Comparison of ENCODE assay signal across 8 cellular contexts in the genomic region with DNA sequence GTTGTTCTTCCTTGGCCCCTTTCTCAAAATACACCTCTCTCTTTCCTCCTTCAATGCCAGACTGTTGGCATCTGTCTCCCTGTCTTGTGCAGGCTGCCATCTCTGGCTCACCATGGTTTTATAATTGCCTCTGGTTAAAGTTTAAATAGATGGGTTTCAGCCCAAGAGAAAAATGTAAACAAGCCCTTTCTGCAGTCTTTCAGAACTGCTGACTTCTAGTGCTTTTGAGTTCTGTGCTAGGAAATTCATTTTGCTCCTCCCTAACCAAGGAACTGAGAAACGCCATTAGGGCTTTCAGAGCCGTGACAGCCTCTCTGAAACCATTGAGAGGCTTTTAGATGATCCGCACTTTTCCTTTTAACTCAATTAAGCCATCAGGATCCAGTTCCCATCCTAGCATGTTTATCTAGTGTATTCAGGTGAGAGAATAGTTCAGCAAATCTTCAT.
DNase-seq lines count a peak whose midpoint lies in the region; ATAC-seq, FAIRE-seq and TF ChIP-seq lines count a peak whose summit lies in the region.

No MANE protein-coding gene starts in this region.

- WGBS in K562 (ENCODE audit: insufficient coverage, low coverage, missing lambda C conversion rate), result 15% methylated on average over 3 of the region's 3 CpGs

- H3K36me3 ChIP-seq in GM23338 (ENCODE audit: insufficient read depth), result no peaks in the 10 kb centered on the region
- H3K36me3 ChIP-seq in K562 (ENCODE audit: control insufficient read depth, insufficient read depth, low read length), result no peaks in the 10 kb centered on the region
- H3K36me3 ChIP-seq in mucosa of descending colon (ENCODE audit: low read depth), result no peaks in the 10 kb centered on the region
- H3K36me3 ChIP-seq in effector memory CD4-positive, alpha-beta T cell (ENCODE audit: control insufficient read depth, insufficient read depth, low read length), result no peaks in the 10 kb centered on the region

- DNase-seq in AG10803 (ENCODE audit: low read depth), result peak; percentile 67
- no peak for DNase-seq in GM23338 (ENCODE audit: low spot score)
- DNase-seq in K562 (ENCODE audit: extremely low read depth in 1 of 4, low spot score in 3 of 4), result no peak
- DNase-seq in mucosa of descending colon, result peak in 1 of 3 donors; percentile 46
- no peak for DNase-seq in D721Med (ENCODE audit: insufficient read length, low spot score)
- no peak for DNase-seq in effector memory CD4-positive, alpha-beta T cell

- no peak for TF ChIP-seq EP300 in K562 (IDR thresholded peaks at IDR 0.05; ENCODE audit: low read length)

- POLR2A ChIA-PET in K562 (lab: Yijun Ruan, JAX), result no interaction called here

- FAIRE-seq in K562 (lab: Jason Lieb, UNC) (no peak), D721Med (lab: Jason Lieb, UNC) (no peak)

- H3K27me3 Mint-ChIP-seq in GM23338 (ENCODE audit: insufficient read depth, low read depth, poor library complexity), result peaks cover 5% of the 10 kb centered on the region

- H3K4me3 Mint-ChIP-seq in GM23338, result no peak overlapping the region

- CTCF ChIA-PET in K562 (lab: Yijun Ruan, JAX; ENCODE audit: low intra/inter-chr PET ratio), result no interaction called here

- H2AFZ ChIP-seq in GM23338, result peak overlapping the region; percentile 90; the same call in 1 of the 2 replicates
- peak overlapping the region; percentile 20; the same call in 1 of the 2 replicates for H2AFZ ChIP-seq in K562 (ENCODE audit: low read depth, low read length)

- peaks cover 6% of the 10 kb centered on the region for H3K4me1 Mint-ChIP-seq in GM23338

- BruUV-seq in K562 (replicated peaks; lab: Mats Ljungman, UMichigan), result no TSS peak

- TF ChIP-seq CTCF in AG10803 (conservative IDR thresholded peaks at IDR 0.05; ENCODE audit: low read length) (no peak), GM23338 (conservative IDR thresholded peaks at IDR 0.05; ENCODE audit: low read depth in 2 of 2) (no peak), K562 (IDR thresholded peaks at IDR 0.05 in 2 of 3, conservative IDR thresholded peaks at IDR 0.05 in 1 of 3; ENCODE audit: insufficient read depth in 2 of 3, low read depth in 1 of 3, low read length in 3 of 3) (no peak), mucosa of descending colon (IDR thresholded peaks at IDR 0.05) (no peak), D721Med (IDR thresholded peaks at IDR 0.05; ENCODE audit: insufficient read depth, missing control alignments) (no peak)

- no peaks in the 10 kb centered on the region for H3K9me2 ChIP-seq in GM23338 (ENCODE audit: insufficient read depth)

- ATAC-seq in GM23338, result no peak
- no peak for ATAC-seq in K562
- ATAC-seq in mucosa of descending colon, result peak; percentile 80
- ATAC-seq in HG02938 (IDR thresholded peaks at IDR 0.05; ENCODE audit: unreplicated experiment), result no peak
- no peak for ATAC-seq in SK-N-SH treated with all-trans-retinoic acid at 6 μM for 48 hours

- no peak for TF ChIP-seq POLR2A in K562 (conservative IDR thresholded peaks at IDR 0.05)

- TF ChIP-seq RAD21 in K562 (CRISPR knock-in tag; conservative IDR thresholded peaks at IDR 0.05 in 1 of 2, IDR thresholded peaks at IDR 0.05 in 1 of 2), result no peak

- H3K9me3 ChIP-seq in K562 (replicated peaks; ENCODE audit: control insufficient read depth, insufficient read depth, low read depth, low read length) (no peaks in the 10 kb centered on the region), mucosa of descending colon (no peaks in the 10 kb centered on the region)
- H3K9me3 ChIP-seq in effector memory CD4-positive, alpha-beta T cell (ENCODE audit: control insufficient read depth, low read length), result no peaks in the 10 kb centered on the region

- H3K79me2 ChIP-seq in GM23338 (replicated peaks; ENCODE audit: insufficient read depth) (no peaks in the 10 kb centered on the region), K562 (ENCODE audit: control insufficient read depth, insufficient read depth, low read length) (no peaks in the 10 kb centered on the region)

- no peaks in the 10 kb centered on the region for H3K9me3 Mint-ChIP-seq in GM23338

- no peaks in the 10 kb centered on the region for H3K9me1 ChIP-seq in K562 (ENCODE audit: control insufficient read depth, insufficient read depth, low read length)

- in situ Hi-C loops in K562 (cut with MboI), result no loop called here

- H3K4me1 ChIP-seq in GM23338 (ENCODE audit: insufficient read depth) (no peaks in the 10 kb centered on the region), K562 (replicated peaks in 1 of 2; ENCODE audit: control insufficient read depth in 2 of 2, insufficient read depth in 2 of 2, low read length in 2 of 2) (peaks cover 0 to 8% of the 10 kb centered on the region in 2 experiments; a peak in 3 of 5 replicates), mucosa of descending colon (ENCODE audit: low read depth) (peaks cover 16% of the 10 kb centered on the region)
- H3K4me1 ChIP-seq in effector memory CD4-positive, alpha-beta T cell (ENCODE audit: control insufficient read depth, insufficient read depth, low read length, poor library complexity, severe bottlenecking), result peaks cover 4% of the 10 kb centered on the region

- no peaks in the 10 kb centered on the region for H3F3A ChIP-seq in GM23338 (replicated peaks; ENCODE audit: low read depth)

- no peaks in the 10 kb centered on the region for H3K36me3 Mint-ChIP-seq in GM23338 (ENCODE audit: low read depth)

- H3K9ac ChIP-seq in K562 (ENCODE audit: insufficient read depth in 1 of 2, low read depth in 2 of 2, low read length in 2 of 2), result no peak overlapping the region

- intact Hi-C loops in K562 (cut with micrococcal nuclease), result loop anchor here (10.0 kb wide), 1 partner anchor 199 kb away; no protein-coding TSS in a partner anchor
- intact Hi-C loops in mucosa of descending colon (cut with DNase I, micrococcal nuclease), result no loop called here

- H3K27ac Mint-ChIP-seq in GM23338, result no peak overlapping the region

- H3K27ac ChIP-seq in GM23338 (ENCODE audit: low read depth), result no peak overlapping the region
- no peak overlapping the region for H3K27ac ChIP-seq in K562 (ENCODE audit: extremely low read depth, low read depth, low read length)
- H3K27ac ChIP-seq in effector memory CD4-positive, alpha-beta T cell (ENCODE audit: insufficient read depth, low read length, poor library complexity, severe bottlenecking), result no peak overlapping the region

- no peaks in the 10 kb centered on the region for H3K27me3 ChIP-seq in GM23338 (ENCODE audit: insufficient read depth)
- H3K27me3 ChIP-seq in K562 (ENCODE audit: control insufficient read depth in 2 of 2, insufficient read depth in 2 of 2, low read length in 2 of 2), result peaks cover 4 to 9% of the 10 kb centered on the region in 2 experiments
- H3K27me3 ChIP-seq in effector memory CD4-positive, alpha-beta T cell (replicated peaks; ENCODE audit: control insufficient read depth, insufficient read depth, low read length, poor library complexity, severe bottlenecking), result no peaks in the 10 kb centered on the region

- no peak overlapping the region for H3K4me2 ChIP-seq in GM23338
- H3K4me2 ChIP-seq in K562 (ENCODE audit: insufficient read depth, low read length), result no peak overlapping the region

- no peaks in the 10 kb centered on the region for H4K20me1 ChIP-seq in GM23338 (replicated peaks; ENCODE audit: insufficient read depth)
- no peaks in the 10 kb centered on the region for H4K20me1 ChIP-seq in K562 (replicated peaks; ENCODE audit: control insufficient read depth, insufficient read depth, low read length)

- no peak overlapping the region for H3K4me3 ChIP-seq in AG10803 (ENCODE audit: low read length)
- H3K4me3 ChIP-seq in GM23338, result no peak overlapping the region
- no peak overlapping the region for H3K4me3 ChIP-seq in K562
- H3K4me3 ChIP-seq in mucosa of descending colon, result no peak overlapping the region
- H3K4me3 ChIP-seq in effector memory CD4-positive, alpha-beta T cell (ENCODE audit: insufficient read depth, low read depth, low read length, poor library complexity, severe bottlenecking), result no peak overlapping the region

TF ChIP-seq in K562, 482 proteins besides CTCF, POLR2A, EP300 and RAD21 (continues in another document):
- TF ChIP-seq, protein P1, sequence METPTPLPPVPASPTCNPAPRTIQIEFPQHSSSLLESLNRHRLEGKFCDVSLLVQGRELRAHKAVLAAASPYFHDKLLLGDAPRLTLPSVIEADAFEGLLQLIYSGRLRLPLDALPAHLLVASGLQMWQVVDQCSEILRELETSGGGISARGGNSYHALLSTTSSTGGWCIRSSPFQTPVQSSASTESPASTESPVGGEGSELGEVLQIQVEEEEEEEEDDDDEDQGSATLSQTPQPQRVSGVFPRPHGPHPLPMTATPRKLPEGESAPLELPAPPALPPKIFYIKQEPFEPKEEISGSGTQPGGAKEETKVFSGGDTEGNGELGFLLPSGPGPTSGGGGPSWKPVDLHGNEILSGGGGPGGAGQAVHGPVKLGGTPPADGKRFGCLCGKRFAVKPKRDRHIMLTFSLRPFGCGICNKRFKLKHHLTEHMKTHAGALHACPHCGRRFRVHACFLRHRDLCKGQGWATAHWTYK (CRISPR knock-in tag; IDR thresholded peaks at IDR 0.05), result no peak

TF ChIP-seq in SK-N-SH treated with all-trans-retinoic acid at 6 μM for 48 hours, 23 proteins besides CTCF, POLR2A, EP300 and RAD21 (continues in another document):
- TF ChIP-seq ZNF8 (CRISPR knock-in tag; IDR thresholded peaks at IDR 0.05) (no peak), TCF4 (CRISPR knock-in tag; IDR thresholded peaks at IDR 0.05; ENCODE audit: borderline replicate concordance) (no peak), ARNTL (CRISPR knock-in tag; IDR thresholded peaks at IDR 0.05; ENCODE audit: borderline replicate concordance, low read depth) (no peak), SNAI2 (CRISPR knock-in tag; IDR thresholded peaks at IDR 0.05) (no peak)
- TF ChIP-seq, protein P2, sequence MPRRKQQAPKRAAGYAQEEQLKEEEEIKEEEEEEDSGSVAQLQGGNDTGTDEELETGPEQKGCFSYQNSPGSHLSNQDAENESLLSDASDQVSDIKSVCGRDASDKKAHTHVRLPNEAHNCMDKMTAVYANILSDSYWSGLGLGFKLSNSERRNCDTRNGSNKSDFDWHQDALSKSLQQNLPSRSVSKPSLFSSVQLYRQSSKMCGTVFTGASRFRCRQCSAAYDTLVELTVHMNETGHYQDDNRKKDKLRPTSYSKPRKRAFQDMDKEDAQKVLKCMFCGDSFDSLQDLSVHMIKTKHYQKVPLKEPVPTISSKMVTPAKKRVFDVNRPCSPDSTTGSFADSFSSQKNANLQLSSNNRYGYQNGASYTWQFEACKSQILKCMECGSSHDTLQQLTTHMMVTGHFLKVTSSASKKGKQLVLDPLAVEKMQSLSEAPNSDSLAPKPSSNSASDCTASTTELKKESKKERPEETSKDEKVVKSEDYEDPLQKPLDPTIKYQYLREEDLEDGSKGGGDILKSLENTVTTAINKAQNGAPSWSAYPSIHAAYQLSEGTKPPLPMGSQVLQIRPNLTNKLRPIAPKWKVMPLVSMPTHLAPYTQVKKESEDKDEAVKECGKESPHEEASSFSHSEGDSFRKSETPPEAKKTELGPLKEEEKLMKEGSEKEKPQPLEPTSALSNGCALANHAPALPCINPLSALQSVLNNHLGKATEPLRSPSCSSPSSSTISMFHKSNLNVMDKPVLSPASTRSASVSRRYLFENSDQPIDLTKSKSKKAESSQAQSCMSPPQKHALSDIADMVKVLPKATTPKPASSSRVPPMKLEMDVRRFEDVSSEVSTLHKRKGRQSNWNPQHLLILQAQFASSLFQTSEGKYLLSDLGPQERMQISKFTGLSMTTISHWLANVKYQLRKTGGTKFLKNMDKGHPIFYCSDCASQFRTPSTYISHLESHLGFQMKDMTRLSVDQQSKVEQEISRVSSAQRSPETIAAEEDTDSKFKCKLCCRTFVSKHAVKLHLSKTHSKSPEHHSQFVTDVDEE (CRISPR knock-in tag; IDR thresholded peaks at IDR 0.05), result no peak
